31 cellular contexts compared by ENCODE assay signal in the genomic region with DNA sequence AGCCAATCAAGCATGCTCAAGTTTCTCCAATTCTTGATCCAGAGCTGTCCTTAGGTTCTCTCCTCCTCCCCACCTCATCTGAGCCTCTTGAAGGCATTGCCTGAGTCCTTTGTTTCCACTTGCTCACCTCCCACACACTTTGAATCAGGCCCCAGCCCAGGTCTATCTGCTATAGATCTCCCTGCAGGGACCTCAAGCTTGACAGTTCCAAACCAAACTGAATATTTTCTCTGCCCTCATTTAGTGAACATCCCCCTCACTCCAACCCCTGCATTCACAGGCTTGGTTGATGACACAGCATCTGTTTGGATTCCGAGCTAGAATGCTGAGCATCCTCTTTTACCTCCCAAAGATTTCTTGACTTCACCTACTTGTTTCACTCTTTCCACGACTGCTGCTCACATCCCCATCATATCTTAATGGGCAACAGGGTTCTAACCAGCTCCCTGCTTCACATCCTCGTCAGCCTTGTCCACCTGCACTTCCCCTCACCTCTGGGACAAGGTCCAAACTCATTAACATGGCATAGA.
"Had no signal": no experiment of that assay in that cellular context is flagged by ENCODE, and none has a peak within 500 bp of the region (broad histone marks: within the 10 kb centered on the region; RNA-seq: fewer than 3 reads in every experiment).

No MANE protein-coding gene starts in this region.

- H3K4me3 Mint-ChIP-seq: activated CD4-positive, alpha-beta T cell treated with anti-CD3 and anti-CD28 coated beads, Interleukin-2, amount 10 ng/mL, durations not matched to agents 24 days and 14 days; activated CD8-positive, alpha-beta T cell treated with anti-CD3 and anti-CD28 coated beads, Interleukin-2, amount 10 ng/mL, durations not matched to agents 7 days and 5 days; activated naive CD4-positive, alpha-beta T cell treated with anti-CD3 and anti-CD28 coated beads for 36 hours; activated T-cell treated with anti-CD3 and anti-CD28 coated beads, Interleukin-2, amount 50 U/mL, for 24 hours had no signal

- H3K36me3 ChIP-seq: SJCRH30, WERI-Rb-1 had no signal

- H3K27me3 ChIP-seq: body of pancreas, SJCRH30 had no signal

- H3K27ac ChIP-seq: body of pancreas, SJCRH30, SK-N-MC, WERI-Rb-1 had no signal

- H3K9me3 Mint-ChIP-seq: activated CD4-positive, alpha-beta T cell treated with anti-CD3 and anti-CD28 coated beads, Interleukin-2, amount 10 ng/mL, durations not matched to agents 24 days and 14 days; activated naive CD4-positive, alpha-beta T cell treated with anti-CD3 and anti-CD28 coated beads for 36 hours; activated naive CD4-positive, alpha-beta T cell treated with anti-CD3 and anti-CD28 coated beads, Interleukin-2, amount 50 U/mL, for 72 hours; activated T-cell treated with anti-CD3 and anti-CD28 coated beads, Interleukin-2, amount 50 U/mL, for 24 hours; activated T-helper 2 cell treated with anti-CD3 and anti-CD28 coated beads, Interferon-gamma antibody, Interleukin-2, Interleukin-4, amounts not matched to agents 10 μg/mL and 5 μg/mL and 100 μg/mL, durations not matched to agents 14 hours and 24 hours and 36 hours had no signal

- H3K36me3 Mint-ChIP-seq: activated naive CD4-positive, alpha-beta T cell treated with anti-CD3 and anti-CD28 coated beads, Interleukin-2, amount 50 U/mL, for 72 hours had no signal

- H3K9me3 ChIP-seq: body of pancreas, SJCRH30 had no signal

- H3K27ac Mint-ChIP-seq: activated CD4-positive, alpha-beta T cell treated with anti-CD3 and anti-CD28 coated beads, Interleukin-2, amount 10 ng/mL, durations not matched to agents 24 days and 14 days; activated CD8-positive, alpha-beta T cell treated with anti-CD3 and anti-CD28 coated beads, Interleukin-2, amount 10 ng/mL, durations not matched to agents 7 days and 5 days; activated naive CD4-positive, alpha-beta T cell treated with anti-CD3 and anti-CD28 coated beads for 36 hours; activated naive CD4-positive, alpha-beta T cell treated with anti-CD3 and anti-CD28 coated beads, Interleukin-2, amount 50 U/mL, for 72 hours; activated T-cell treated with anti-CD3 and anti-CD28 coated beads, Interleukin-2, amount 50 U/mL, for 24 hours; activated T-helper 2 cell treated with anti-CD3 and anti-CD28 coated beads, Interferon-gamma antibody, Interleukin-2, Interleukin-4, amounts not matched to agents 10 μg/mL and 5 μg/mL and 100 μg/mL, durations not matched to agents 14 hours and 24 hours and 36 hours had no signal

- DNase-seq: activated CD4-positive, alpha-beta T cell treated with anti-CD3 and anti-CD28 coated beads, Interleukin-2, amount 10 ng/mL, durations not matched to agents 24 days and 14 days; activated CD4-positive, alpha-beta T cell treated with anti-CD3 and anti-CD28 coated beads, Interleukin-2, amount 50 U/mL, for 48 hours; activated CD8-positive, alpha-beta T cell treated with anti-CD3 and anti-CD28 coated beads, Interleukin-2, amount 10 ng/mL, durations not matched to agents 7 days and 5 days; activated gamma-delta T cell treated with Interleukin-2 at 50 U/mL for 16 hours; activated naive CD4-positive, alpha-beta T cell treated with anti-CD3 and anti-CD28 coated beads for 36 hours; activated T-cell treated with anti-CD3 and anti-CD28 coated beads, Interleukin-2, amount 50 U/mL, for 24 hours; amniotic stem cell; aorta; body of pancreas; central memory CD4-positive, alpha-beta T cell; Kasumi-1; KG1; MM.1S; MV-4-11; NCI-H1092; NCI-H1417; NCI-H146; NCI-H187; NCI-H2029 treated with DMSO at 0.1 percent for 48 hours; NCI-H2107; NCI-H2171; NCI-H510A; NCI-H526; NCI-H748 treated with DMSO at 0.1 percent for 48 hours; SHP77; SJCRH30; T1000; WERI-Rb-1 had no signal

- H3K4me3 ChIP-seq: body of pancreas, SJCRH30, SK-N-MC had no signal

- H3K4me1 ChIP-seq: SJCRH30 had no signal

- H3K27me3 Mint-ChIP-seq: activated CD4-positive, alpha-beta T cell treated with anti-CD3 and anti-CD28 coated beads, Interleukin-2, amount 10 ng/mL, durations not matched to agents 24 days and 14 days; activated T-cell treated with anti-CD3 and anti-CD28 coated beads, Interleukin-2, amount 50 U/mL, for 24 hours had no signal
